ENCODE assay signal across 1 cellular context in the genomic region with DNA sequence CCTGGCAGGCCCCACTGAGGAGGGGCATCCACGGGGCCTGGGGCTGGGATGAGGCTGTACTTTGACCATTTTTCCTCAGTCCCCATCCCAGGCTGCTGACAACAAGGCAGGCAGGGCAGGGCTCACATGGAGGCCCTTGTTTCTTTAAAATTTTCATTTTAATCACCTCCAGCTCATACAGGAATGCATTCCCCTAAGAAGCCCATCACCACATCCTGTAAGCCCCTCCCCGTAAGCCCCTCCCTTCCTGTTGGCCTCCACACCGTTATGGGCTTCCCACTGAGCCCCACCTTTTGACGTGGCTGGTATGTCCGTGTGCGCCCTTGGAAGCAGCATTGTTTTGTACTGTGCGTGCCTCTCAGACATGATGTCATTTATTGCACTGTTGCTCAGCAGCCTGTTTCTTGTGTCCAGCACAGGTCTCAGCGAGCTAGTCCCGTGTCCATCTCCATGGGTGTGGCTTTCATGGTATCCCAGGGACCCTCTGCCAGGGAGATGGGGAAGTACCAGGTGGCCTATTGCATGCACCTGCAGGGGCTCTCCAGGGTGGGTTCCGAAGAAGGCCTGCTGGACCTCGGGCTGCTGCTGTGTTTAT.
TF ChIP-seq lines count a peak whose summit lies in the region.

No MANE protein-coding gene starts in this region.

TF ChIP-seq in endothelial cell of umbilical vein, 7 proteins besides CTCF, POLR2A, EP300 and RAD21 (continued from another document):
- TF ChIP-seq JUN (IDR thresholded peaks at IDR 0.05; ENCODE audit: borderline replicate concordance, insufficient read depth, insufficient read length, low read depth) (no peak), FOS (IDR thresholded peaks at IDR 0.05; ENCODE audit: borderline replicate concordance, insufficient read depth, low read length) (no peak), POLR2AphosphoS5 (IDR thresholded peaks at IDR 0.05; ENCODE audit: insufficient read depth, low read depth, low read length) (no peak), GATA2 (IDR thresholded peaks at IDR 0.05; ENCODE audit: insufficient read depth, insufficient read length, low read depth, low read length) (no peak), MYC (IDR thresholded peaks at IDR 0.05; ENCODE audit: low read depth, low read length) (no peak)
